8 cellular contexts compared by ENCODE assay signal in genomic region chr18:74291771-74292540, GRCh38. TPM values are rescaled to one million over a fixed set of nuclear protein-coding genes. Genes with fewer than 3 reads are reported as not detected.
DNase-seq lines count a peak whose midpoint lies in the region; ATAC-seq and TF ChIP-seq lines count a peak whose summit lies in the region.

Gene CYB5A (minus strand): TSS chr18:74291963. CDS start chr18:74291875, 88 bp downstream.

- H3K4me1 ChIP-seq in duodenal mucosa (ENCODE audit: control insufficient read depth in 1 of 2, insufficient read depth in 2 of 2, low read length in 2 of 2) = peaks cover 14 to 17% of the 10 kb centered on the region in 2 donors

- no peaks in the 10 kb centered on the region for H3K27me3 ChIP-seq in duodenal mucosa (ENCODE audit: control insufficient read depth in 1 of 2, insufficient read depth in 2 of 2, low read length in 2 of 2)

- intact Hi-C loops in lower leg skin (cut with DNase I; ENCODE audit: low total_unique reads) = no loop called here

- no peaks in the 10 kb centered on the region for H3K9me3 Mint-ChIP-seq in activated CD4-positive, alpha-beta memory T cell treated with anti-CD3 and anti-CD28 coated beads, Interleukin-2, amount 10 ng/mL, durations not matched to agents 7 days and 5 days

- H3K4me3 Mint-ChIP-seq in activated CD4-positive, alpha-beta memory T cell treated with anti-CD3 and anti-CD28 coated beads, Interleukin-2, amount 10 ng/mL, durations not matched to agents 7 days and 5 days = peak within 1 kb of the TSS; percentile 43

- CTCF ChIA-PET in activated CD4-positive, alpha-beta memory T cell treated with anti-CD3 and anti-CD28 coated beads, Interleukin-2, amount 10 ng/mL, durations not matched to agents 7 days and 5 days (lab: Charles Lee) = no interaction called here

- no peak for TF ChIP-seq POLR2A in lower leg skin (IDR thresholded peaks at IDR 0.05)

- no peak for TF ChIP-seq CTCF in lower leg skin (IDR thresholded peaks at IDR 0.05)

- peak within 1 kb of the TSS; percentile 55 for H3K27ac Mint-ChIP-seq in activated CD4-positive, alpha-beta memory T cell treated with anti-CD3 and anti-CD28 coated beads, Interleukin-2, amount 10 ng/mL, durations not matched to agents 7 days and 5 days

- H3K27ac ChIP-seq in duodenal mucosa (ENCODE audit: low read depth, low read length) = peak within 1 kb of the TSS; percentile 91

- H3K27me3 Mint-ChIP-seq in activated CD4-positive, alpha-beta memory T cell treated with anti-CD3 and anti-CD28 coated beads, Interleukin-2, amount 10 ng/mL, durations not matched to agents 7 days and 5 days = no peaks in the 10 kb centered on the region

- no peaks in the 10 kb centered on the region for H3K9me3 ChIP-seq in duodenal mucosa (ENCODE audit: control insufficient read depth in 1 of 2, low read length in 2 of 2)

- peak within 1 kb of the TSS; percentile 82 to 84 for H3K9ac ChIP-seq in duodenal mucosa (ENCODE audit: low read depth in 1 of 2, low read length in 2 of 2)

- H3K4me1 Mint-ChIP-seq in activated CD4-positive, alpha-beta memory T cell treated with anti-CD3 and anti-CD28 coated beads, Interleukin-2, amount 10 ng/mL, durations not matched to agents 7 days and 5 days = peaks cover 18% of the 10 kb centered on the region

- POLR2A ChIA-PET in activated CD4-positive, alpha-beta memory T cell treated with anti-CD3 and anti-CD28 coated beads, Interleukin-2, amount 10 ng/mL, durations not matched to agents 7 days and 5 days (lab: Charles Lee) = no interaction called here

- ATAC-seq in GM19043 (IDR thresholded peaks at IDR 0.05; ENCODE audit: low read depth, unreplicated experiment) (peak; percentile 99), HG03439 (IDR thresholded peaks at IDR 0.05; ENCODE audit: unreplicated experiment) (peak; percentile 100)

- H3K36me3 ChIP-seq in duodenal mucosa (ENCODE audit: control insufficient read depth in 1 of 2, insufficient read depth in 2 of 2, low read length in 2 of 2) = no peaks in the 10 kb centered on the region

- H3K4me3 ChIP-seq in duodenal mucosa (ENCODE audit: low read depth in 1 of 2, low read length in 2 of 2) (peak within 1 kb of the TSS; percentile 86 to 97), lower leg skin (ENCODE audit: low read depth, poor library complexity, severe bottlenecking) (peak within 1 kb of the TSS; percentile 68)

- peaks cover 3% of the 10 kb centered on the region for H3K36me3 Mint-ChIP-seq in activated CD4-positive, alpha-beta memory T cell treated with anti-CD3 and anti-CD28 coated beads, Interleukin-2, amount 10 ng/mL, durations not matched to agents 7 days and 5 days (ENCODE audit: low read depth)

- WGBS in lower leg skin, 2 donors = 0 to 2% methylated on average over 45 to 55 of the region's 68 CpGs

- DNase-seq in Ammon's horn (ENCODE audit: low spot score) = peak; percentile 99
- peak; percentile 100 for DNase-seq in NCI-H69 (lab: John Stamatoyannopoulos, UW)
- peak; percentile 97 for DNase-seq in activated CD4-positive, alpha-beta memory T cell treated with anti-CD3 and anti-CD28 coated beads, Interleukin-2, amount 10 ng/mL, durations not matched to agents 7 days and 5 days
- DNase-seq in lower leg skin (ENCODE audit: low spot score in 2 of 2) = peak; percentile 98 to 99
- DNase-seq in stimulated activated CD4-positive, alpha-beta T cell treated with anti-CD3 and anti-CD28 coated beads, Interleukin-4, amount 100 ng/mL, for 48 hours (ENCODE audit: low read depth in 2 of 2) = peak; percentile 96 to 97

RNA-seq across cellular contexts. Expression of gene CYB5A, which starts in this region (rescaled TPM):
- 10 to 100 TPM; 20.4 to 21.9 TPM for total RNA-seq in activated CD4-positive, alpha-beta memory T cell treated with anti-CD3 and anti-CD28 coated beads, Interleukin-2, amount 10 ng/mL, durations not matched to agents 7 days and 5 days
- total RNA-seq in lower leg skin = 100 to 1,000 TPM; 106 to 290 (median 173) TPM

Comparison
In these comparisons a context has a peak if more than half of its experiments do, and no peak if none do; other contexts are left out.
1. Peak in every context shown above with its lines: DNase-seq, ATAC-seq, H3K4me3 ChIP-seq and H3K27ac ChIP-seq.
2. RNA of gene CYB5A (total RNA-seq): 106 to 290 TPM in lower leg skin; 20.4 to 21.9 TPM in activated CD4-positive, alpha-beta memory T cell treated with anti-CD3 and anti-CD28 coated beads, Interleukin-2, amount 10 ng/mL, durations not matched to agents 7 days and 5 days; every median in the first group is over 4 times any median in the second.